In genomic region chr9:72193478-72193881, GRCh38 we compare ENCODE assay signal across 10 cellular contexts.
DNase-seq lines count a peak whose midpoint lies in the region; ATAC-seq lines count a peak whose summit lies in the region.
"Had no signal": no experiment of that assay in that cellular context is flagged by ENCODE, and none has a peak within 500 bp of the region (broad histone marks: within the 10 kb centered on the region; RNA-seq: fewer than 3 reads in every experiment).

No MANE protein-coding gene starts in this region.

- ATAC-seq in GM18511 (IDR thresholded peaks at IDR 0.05; ENCODE audit: unreplicated experiment) = peak; percentile 93
- ATAC-seq in GM21423 (IDR thresholded peaks at IDR 0.05; ENCODE audit: unreplicated experiment) = peak; percentile 94
- ATAC-seq in HG03045 (IDR thresholded peaks at IDR 0.05; ENCODE audit: unreplicated experiment) = peak; percentile 91

- H3K27ac ChIP-seq in substantia nigra (ENCODE audit: low read depth, low read length, poor library complexity, severe bottlenecking) = no peak overlapping the region

- DNase-seq in RPMI8226 = peak; percentile 33
- DNase-seq in SW480 (ENCODE audit: low spot score) = no peak
- no peak for DNase-seq in substantia nigra (lab: John Stamatoyannopoulos, UW)
- DNase-seq in activated CD4-positive, alpha-beta T cell treated with anti-CD3 and anti-CD28 coated beads for 1 hour = no peak
- no peak for DNase-seq in NCI-H2107 (lab: John Stamatoyannopoulos, UW)
- DNase-seq: C1 segment of cervical spinal cord, NCI-H345 had no signal
